Comparison of ENCODE assay signal across 22 cellular contexts in genomic region chr1:169305356-169305755, GRCh38.
"Had no signal": no experiment of that assay in that cellular context is flagged by ENCODE, and none has a peak within 500 bp of the region (broad histone marks: within the 10 kb centered on the region; RNA-seq: fewer than 3 reads in every experiment).

No MANE protein-coding gene starts in this region.

- H3K27ac ChIP-seq: SJSA1, SK-N-MC had no signal

- H3K27me3 ChIP-seq: MG63, SJSA1 had no signal

- H3K4me1 ChIP-seq: SJSA1 had no signal

- DNase-seq: IMR-90, Karpas-422, KG1, MG63, NCI-H1092, NCI-H1105 treated with DMSO at 0.1 percent for 48 hours, NCI-H1417 treated with DMSO at 0.1 percent for 48 hours, NCI-H146, NCI-H1694 treated with DMSO at 0.1 percent for 48 hours, NCI-H1930, NCI-H2081, NCI-H2107, NCI-H2227 treated with DMSO at 0.1 percent for 48 hours, NCI-H524, NCI-H526 treated with DMSO at 0.1 percent for 48 hours, NCI-H748 treated with DMSO at 0.1 percent for 48 hours, Right ventricle myocardium superior, RPMI8226, SIG-M5 had no signal

- ATAC-seq: HepG2 had no signal

- H3K9me3 ChIP-seq: MG63, SJSA1 had no signal

- H3K36me3 ChIP-seq: MG63 had no signal

- H3K4me3 ChIP-seq: MG63, SJSA1, SK-N-MC had no signal

- FAIRE-seq: HepG2 had no signal
